Comparison of ENCODE assay signal across 1 cellular context in genomic region chr5:158921441-158922262, GRCh38.
TF ChIP-seq lines count a peak whose summit lies in the region.

No MANE protein-coding gene starts in this region.

TF ChIP-seq in GM12878, 131 proteins besides CTCF, POLR2A, EP300 and RAD21 (continued from another document and continues in another):
- TF ChIP-seq, protein P1, sequence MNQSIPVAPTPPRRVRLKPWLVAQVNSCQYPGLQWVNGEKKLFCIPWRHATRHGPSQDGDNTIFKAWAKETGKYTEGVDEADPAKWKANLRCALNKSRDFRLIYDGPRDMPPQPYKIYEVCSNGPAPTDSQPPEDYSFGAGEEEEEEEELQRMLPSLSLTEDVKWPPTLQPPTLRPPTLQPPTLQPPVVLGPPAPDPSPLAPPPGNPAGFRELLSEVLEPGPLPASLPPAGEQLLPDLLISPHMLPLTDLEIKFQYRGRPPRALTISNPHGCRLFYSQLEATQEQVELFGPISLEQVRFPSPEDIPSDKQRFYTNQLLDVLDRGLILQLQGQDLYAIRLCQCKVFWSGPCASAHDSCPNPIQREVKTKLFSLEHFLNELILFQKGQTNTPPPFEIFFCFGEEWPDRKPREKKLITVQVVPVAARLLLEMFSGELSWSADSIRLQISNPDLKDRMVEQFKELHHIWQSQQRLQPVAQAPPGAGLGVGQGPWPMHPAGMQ (IDR thresholded peaks at IDR 0.05; ENCODE audit: borderline replicate concordance), result no peak; the same call in 1 of the 2 replicates
- peak; percentile 100 for TF ChIP-seq MTA2 (IDR thresholded peaks at IDR 0.05; ENCODE audit: low read depth)
- TF ChIP-seq, protein P2, sequence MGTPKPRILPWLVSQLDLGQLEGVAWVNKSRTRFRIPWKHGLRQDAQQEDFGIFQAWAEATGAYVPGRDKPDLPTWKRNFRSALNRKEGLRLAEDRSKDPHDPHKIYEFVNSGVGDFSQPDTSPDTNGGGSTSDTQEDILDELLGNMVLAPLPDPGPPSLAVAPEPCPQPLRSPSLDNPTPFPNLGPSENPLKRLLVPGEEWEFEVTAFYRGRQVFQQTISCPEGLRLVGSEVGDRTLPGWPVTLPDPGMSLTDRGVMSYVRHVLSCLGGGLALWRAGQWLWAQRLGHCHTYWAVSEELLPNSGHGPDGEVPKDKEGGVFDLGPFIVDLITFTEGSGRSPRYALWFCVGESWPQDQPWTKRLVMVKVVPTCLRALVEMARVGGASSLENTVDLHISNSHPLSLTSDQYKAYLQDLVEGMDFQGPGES (IDR thresholded peaks at IDR 0.05), result no peak
- no peak for TF ChIP-seq JUNB (IDR thresholded peaks at IDR 0.05)
- TF ChIP-seq SMAD5 (IDR thresholded peaks at IDR 0.05; ENCODE audit: low read depth), result no peak
- TF ChIP-seq NR2C2 (IDR thresholded peaks at IDR 0.05; ENCODE audit: borderline replicate concordance, control insufficient read depth, insufficient read length, low read depth), result no peak
- TF ChIP-seq NR2F1 (conservative IDR thresholded peaks at IDR 0.05), result peak; percentile 100
- no peak for TF ChIP-seq ZBTB4 (CRISPR knock-in tag; IDR thresholded peaks at IDR 0.05)
- no peak for TF ChIP-seq TCF7 (IDR thresholded peaks at IDR 0.05; ENCODE audit: borderline replicate concordance)
- peak; percentile 86 to 93 for TF ChIP-seq IKZF2 (IDR thresholded peaks at IDR 0.05)
- TF ChIP-seq PAX8 (IDR thresholded peaks at IDR 0.05), result no peak
- TF ChIP-seq HDAC6 (IDR thresholded peaks at IDR 0.05; ENCODE audit: unreplicated experiment), result no peak
- 0 out of 2 replicates have a peak, but pooled peaks have one; percentile 45 for TF ChIP-seq ZNF592 (IDR thresholded peaks at IDR 0.05)
- TF ChIP-seq, protein P3, sequence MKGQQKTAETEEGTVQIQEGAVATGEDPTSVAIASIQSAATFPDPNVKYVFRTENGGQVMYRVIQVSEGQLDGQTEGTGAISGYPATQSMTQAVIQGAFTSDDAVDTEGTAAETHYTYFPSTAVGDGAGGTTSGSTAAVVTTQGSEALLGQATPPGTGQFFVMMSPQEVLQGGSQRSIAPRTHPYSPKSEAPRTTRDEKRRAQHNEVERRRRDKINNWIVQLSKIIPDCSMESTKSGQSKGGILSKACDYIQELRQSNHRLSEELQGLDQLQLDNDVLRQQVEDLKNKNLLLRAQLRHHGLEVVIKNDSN (IDR thresholded peaks at IDR 0.05; ENCODE audit: borderline replicate concordance, extremely low read length, insufficient read depth, low read depth, low read length), result no peak
- no peak for TF ChIP-seq SMC3 (IDR thresholded peaks at IDR 0.05; ENCODE audit: borderline replicate concordance, low read length)
- no peak for TF ChIP-seq STAT3 (IDR thresholded peaks at IDR 0.05; ENCODE audit: low read depth, low read length)
- TF ChIP-seq KLF5 (IDR thresholded peaks at IDR 0.05; ENCODE audit: partially characterized antibody), result peak; percentile 32
- no peak for TF ChIP-seq LARP7 (IDR thresholded peaks at IDR 0.05)
- TF ChIP-seq, protein P4, sequence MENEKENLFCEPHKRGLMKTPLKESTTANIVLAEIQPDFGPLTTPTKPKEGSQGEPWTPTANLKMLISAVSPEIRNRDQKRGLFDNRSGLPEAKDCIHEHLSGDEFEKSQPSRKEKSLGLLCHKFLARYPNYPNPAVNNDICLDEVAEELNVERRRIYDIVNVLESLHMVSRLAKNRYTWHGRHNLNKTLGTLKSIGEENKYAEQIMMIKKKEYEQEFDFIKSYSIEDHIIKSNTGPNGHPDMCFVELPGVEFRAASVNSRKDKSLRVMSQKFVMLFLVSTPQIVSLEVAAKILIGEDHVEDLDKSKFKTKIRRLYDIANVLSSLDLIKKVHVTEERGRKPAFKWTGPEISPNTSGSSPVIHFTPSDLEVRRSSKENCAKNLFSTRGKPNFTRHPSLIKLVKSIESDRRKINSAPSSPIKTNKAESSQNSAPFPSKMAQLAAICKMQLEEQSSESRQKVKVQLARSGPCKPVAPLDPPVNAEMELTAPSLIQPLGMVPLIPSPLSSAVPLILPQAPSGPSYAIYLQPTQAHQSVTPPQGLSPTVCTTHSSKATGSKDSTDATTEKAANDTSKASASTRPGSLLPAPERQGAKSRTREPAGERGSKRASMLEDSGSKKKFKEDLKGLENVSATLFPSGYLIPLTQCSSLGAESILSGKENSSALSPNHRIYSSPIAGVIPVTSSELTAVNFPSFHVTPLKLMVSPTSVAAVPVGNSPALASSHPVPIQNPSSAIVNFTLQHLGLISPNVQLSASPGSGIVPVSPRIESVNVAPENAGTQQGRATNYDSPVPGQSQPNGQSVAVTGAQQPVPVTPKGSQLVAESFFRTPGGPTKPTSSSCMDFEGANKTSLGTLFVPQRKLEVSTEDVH (IDR thresholded peaks at IDR 0.05; ENCODE audit: low read depth, partially characterized antibody), result peak; percentile 34
- TF ChIP-seq PRDM15 (CRISPR knock-in tag; IDR thresholded peaks at IDR 0.05), result no peak
- TF ChIP-seq CBFB (IDR thresholded peaks at IDR 0.05; ENCODE audit: low read depth), result no peak
- peak; percentile 84 for TF ChIP-seq NR2C1 (IDR thresholded peaks at IDR 0.05)
- peak; percentile 77; the same call in 1 of the 3 replicates for TF ChIP-seq POU2F2 (IDR thresholded peaks at IDR 0.05; ENCODE audit: borderline replicate concordance, low read depth, low read length)
- TF ChIP-seq BMI1 (IDR thresholded peaks at IDR 0.05; ENCODE audit: borderline replicate concordance), result peak; percentile 88; the same call in 1 of the 2 replicates
- peak; percentile 94 for TF ChIP-seq SMARCA5 (IDR thresholded peaks at IDR 0.05)
- TF ChIP-seq CEBPB (IDR thresholded peaks at IDR 0.05; ENCODE audit: borderline replicate concordance in 1 of 2, low read depth in 2 of 2, low read length in 2 of 2), result no peak
- TF ChIP-seq BCLAF1 (IDR thresholded peaks at IDR 0.05), result no peak
- no peak for TF ChIP-seq IRF4 (IDR thresholded peaks at IDR 0.05; ENCODE audit: low read depth, low read length)
- TF ChIP-seq MLLT1 (IDR thresholded peaks at IDR 0.05), result peak; percentile 91
- TF ChIP-seq, protein P5, sequence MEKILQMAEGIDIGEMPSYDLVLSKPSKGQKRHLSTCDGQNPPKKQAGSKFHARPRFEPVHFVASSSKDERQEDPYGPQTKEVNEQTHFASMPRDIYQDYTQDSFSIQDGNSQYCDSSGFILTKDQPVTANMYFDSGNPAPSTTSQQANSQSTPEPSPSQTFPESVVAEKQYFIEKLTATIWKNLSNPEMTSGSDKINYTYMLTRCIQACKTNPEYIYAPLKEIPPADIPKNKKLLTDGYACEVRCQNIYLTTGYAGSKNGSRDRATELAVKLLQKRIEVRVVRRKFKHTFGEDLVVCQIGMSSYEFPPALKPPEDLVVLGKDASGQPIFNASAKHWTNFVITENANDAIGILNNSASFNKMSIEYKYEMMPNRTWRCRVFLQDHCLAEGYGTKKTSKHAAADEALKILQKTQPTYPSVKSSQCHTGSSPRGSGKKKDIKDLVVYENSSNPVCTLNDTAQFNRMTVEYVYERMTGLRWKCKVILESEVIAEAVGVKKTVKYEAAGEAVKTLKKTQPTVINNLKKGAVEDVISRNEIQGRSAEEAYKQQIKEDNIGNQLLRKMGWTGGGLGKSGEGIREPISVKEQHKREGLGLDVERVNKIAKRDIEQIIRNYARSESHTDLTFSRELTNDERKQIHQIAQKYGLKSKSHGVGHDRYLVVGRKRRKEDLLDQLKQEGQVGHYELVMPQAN (conservative IDR thresholded peaks at IDR 0.05), result peak; percentile 49; the same call in 1 of the 2 replicates
